13 cellular contexts compared by ENCODE assay signal in genomic region chr6:89073014-89073620, GRCh38. TPM values are rescaled to one million over a fixed set of nuclear protein-coding genes. Genes with fewer than 3 reads are reported as not detected.
DNase-seq lines count a peak whose midpoint lies in the region; ATAC-seq and TF ChIP-seq lines count a peak whose summit lies in the region.
"Had no signal": no experiment of that assay in that cellular context is flagged by ENCODE, and none has a peak within 500 bp of the region (broad histone marks: within the 10 kb centered on the region; RNA-seq: fewer than 3 reads in every experiment).

No MANE protein-coding gene starts in this region.

- CTCF ChIA-PET in HEK293 (lab: Yijun Ruan, JAX) = interaction anchor here (0.6 to 1.6 kb wide), 5 partner anchors 37 to 170 kb away, joined by 3 to 5 read pairs (median 3); no protein-coding TSS in a partner anchor

- ATAC-seq in HG03039 (IDR thresholded peaks at IDR 0.05; ENCODE audit: unreplicated experiment) = no peak
- ATAC-seq in T-helper 17 cell = no peak
- ATAC-seq: Panc1, WTC11 had no signal

- no peaks in the 10 kb centered on the region for H3K9me3 ChIP-seq in HEK293 (ENCODE audit: control insufficient read depth, insufficient read depth, low read depth, low read length)
- H3K9me3 ChIP-seq in T-helper 17 cell (ENCODE audit: control insufficient read depth, low read length, poor library complexity, severe bottlenecking) = no peaks in the 10 kb centered on the region

- H3K4me3 Mint-ChIP-seq in T-helper 17 cell = no peak overlapping the region
- H3K4me3 Mint-ChIP-seq: WTC11 had no signal

- DNase-seq in SKM-1 treated with dmso at 0.1 percent for 144 hours (lab: John Stamatoyannopoulos, UW; ENCODE audit: unreplicated experiment) (peak; percentile 98), globus pallidus (ENCODE audit: low spot score) (peak; percentile 43), pons (ENCODE audit: low spot score) (peak; percentile 74), NCI-H82 (lab: John Stamatoyannopoulos, UW) (no peak), dedifferentiated amniotic fluid mesenchymal stem cell (ENCODE audit: extremely low spot score) (no peak), T-helper 17 cell (no peak)
- DNase-seq: activated T-cell treated with anti-CD3 and anti-CD28 coated beads for 4 hours, NCI-H187 treated with DMSO at 0.1 percent for 48 hours had no signal

- no peaks in the 10 kb centered on the region for H3K36me3 Mint-ChIP-seq in T-helper 17 cell (ENCODE audit: low read depth)
- H3K36me3 Mint-ChIP-seq: WTC11 had no signal

- no peak for TF ChIP-seq CTCF in HEK293 (tag by site-specific recombination; IDR thresholded peaks at IDR 0.05)

- H3K4me1 ChIP-seq in HEK293 (ENCODE audit: control insufficient read depth, insufficient read depth, low read length) = no peaks in the 10 kb centered on the region
- H3K4me1 ChIP-seq: BLaER1 had no signal

- H3K4me3 ChIP-seq in HEK293 (ENCODE audit: low read depth, low read length) = no peak overlapping the region
- H3K4me3 ChIP-seq: BLaER1 had no signal

- H3K27me3 Mint-ChIP-seq in T-helper 17 cell = peaks cover under 1% of the 10 kb centered on the region

- H3K27ac Mint-ChIP-seq in T-helper 17 cell = no peak overlapping the region
- H3K27ac Mint-ChIP-seq: WTC11 had no signal

- H3K36me3 ChIP-seq in HEK293 (ENCODE audit: control insufficient read depth in 2 of 2, insufficient read depth in 1 of 2, low read length in 2 of 2) = no peaks in the 10 kb centered on the region
- H3K36me3 ChIP-seq: BLaER1 had no signal

- H3K27ac ChIP-seq in HEK293 (ENCODE audit: extremely low read depth, low read depth, low read length) = no peak overlapping the region
- H3K27ac ChIP-seq: BLaER1 had no signal

- POLR2A ChIA-PET in HEK293 (lab: Yijun Ruan, JAX) = interaction anchor here (0.6 to 2.3 kb wide), 3 partner anchors 9 to 84 kb away, joined by 3 to 5 read pairs (median 5); no protein-coding TSS in a partner anchor

- peaks cover 7% of the 10 kb centered on the region for H3K4me1 Mint-ChIP-seq in T-helper 17 cell
- H3K4me1 Mint-ChIP-seq: WTC11 had no signal

TF ChIP-seq in HEK293, 187 proteins besides CTCF, POLR2A, EP300 and RAD21:
- TF ChIP-seq ZNF280D (tag by site-specific recombination; IDR thresholded peaks at IDR 0.05) = no peak
- no peak for TF ChIP-seq ZNF658 (tag by site-specific recombination; IDR thresholded peaks at IDR 0.05)
- TF ChIP-seq KLF17 (tag by site-specific recombination; IDR thresholded peaks at IDR 0.05) = no peak
- peak; percentile 92 for TF ChIP-seq SETDB1 (IDR thresholded peaks at IDR 0.05; ENCODE audit: insufficient read length, low read length)
- TF ChIP-seq ZNF621 (tag by site-specific recombination; IDR thresholded peaks at IDR 0.05) = no peak
- no peak for TF ChIP-seq KLF1 (tag by site-specific recombination; IDR thresholded peaks at IDR 0.05)
- TF ChIP-seq ZNF404 (tag by site-specific recombination; IDR thresholded peaks at IDR 0.05) = no peak
- no peak for TF ChIP-seq ATF2 (tag by site-specific recombination; IDR thresholded peaks at IDR 0.05; ENCODE audit: low read depth)
TF ChIP-seq in HEK293: peak in this region for 1.

RNA-seq across cellular contexts. Expression of gene PNRC1, which starts 7.4 kb away (rescaled TPM):
- 100 to 1,000 TPM; 671 to 837 TPM for total RNA-seq in T-helper 17 cell

RNA-seq across cellular contexts. Expression of gene SRSF12, which starts 44.8 kb away (rescaled TPM):
- total RNA-seq in T-helper 17 cell = not detected

Comparison
In these comparisons a context has a peak if more than half of its experiments do, and no peak if none do; other contexts are left out.
1. DNase-seq: peak in SKM-1 treated with dmso at 0.1 percent for 144 hours (single experiment), globus pallidus (single experiment) and pons (single experiment); none in NCI-H82 (single experiment), dedifferentiated amniotic fluid mesenchymal stem cell (single experiment) and T-helper 17 cell (0 of 3).